Comparison of ENCODE assay signal across 9 cellular contexts in genomic region chr1:154736840-154737239, GRCh38.
DNase-seq lines count a peak whose midpoint lies in the region; ATAC-seq and TF ChIP-seq lines count a peak whose summit lies in the region.
"Had no signal": no experiment of that assay in that cellular context is flagged by ENCODE, and none has a peak within 500 bp of the region (broad histone marks: within the 10 kb centered on the region; RNA-seq: fewer than 3 reads in every experiment).

No MANE protein-coding gene starts in this region.

- H3K4me3 ChIP-seq in brain microvascular endothelial cell (ENCODE audit: low read depth, low read length), result no peak overlapping the region

- peaks cover 5% of the 10 kb centered on the region for H3K4me1 Mint-ChIP-seq in WTC11

- POLR2A ChIA-PET in WTC11 (lab: Charles Lee), result interaction anchor here (0.6 kb wide), 1 partner anchor 718 kb away, joined by 4 read pairs; no protein-coding TSS in a partner anchor

- peaks cover 21% of the 10 kb centered on the region for H3K9me3 Mint-ChIP-seq in WTC11

- in situ Hi-C loops in brain microvascular endothelial cell (cut with HindIII; ENCODE audit: low pct_ligation_motif_present, low sequenced_read_pairs), result no loop called here

- H3K27me3 Mint-ChIP-seq in WTC11 (ENCODE audit: low read depth), result no peaks in the 10 kb centered on the region

- H3K36me3 ChIP-seq in brain microvascular endothelial cell (replicated peaks), result no peaks in the 10 kb centered on the region

- no peak overlapping the region for H3K4me3 Mint-ChIP-seq in WTC11

- ATAC-seq in WTC11 (no peak), HG03571 (IDR thresholded peaks at IDR 0.05; ENCODE audit: unreplicated experiment) (no peak)

- TF ChIP-seq CTCF in brain microvascular endothelial cell (IDR thresholded peaks at IDR 0.05; ENCODE audit: low read depth, low read length, missing control alignments) (no peak), WTC11 (IDR thresholded peaks at IDR 0.05) (no peak)

- DNase-seq in NCI-H82 (lab: John Stamatoyannopoulos, UW) (peak; percentile 19), NCI-H82 treated with DMSO at 0.1 percent for 48 hours (lab: John Stamatoyannopoulos, UW; ENCODE audit: unreplicated experiment) (no peak), NOMO-1 treated with dmso at 0.1 percent for 144 hours (lab: John Stamatoyannopoulos, UW; ENCODE audit: unreplicated experiment) (peak; percentile 17), brain microvascular endothelial cell (peak; percentile 93), WTC11 (ENCODE audit: low spot score) (no peak), NCI-H2107 (lab: John Stamatoyannopoulos, UW) (no peak)
- DNase-seq in stimulated activated CD4-positive, alpha-beta T cell treated with anti-CD3 and anti-CD28 coated beads, Interleukin-2, amount 100 ng/mL, for 24 hours, result peak; percentile 65 to 67
- DNase-seq: activated gamma-delta T cell treated with Interleukin-2 at 50 U/mL for 16 hours had no signal

- CTCF ChIA-PET in WTC11 (lab: Charles Lee), result interaction anchor here (0.6 kb wide), 1 partner anchor 235 kb away, joined by 4 read pairs; no protein-coding TSS in a partner anchor

- peaks cover 15% of the 10 kb centered on the region for H3K36me3 Mint-ChIP-seq in WTC11

- no peaks in the 10 kb centered on the region for H3K27me3 ChIP-seq in brain microvascular endothelial cell (replicated peaks)

- no peak overlapping the region for H3K27ac Mint-ChIP-seq in WTC11

- H3K27ac ChIP-seq in brain microvascular endothelial cell, result peak overlapping the region; percentile 70

TF ChIP-seq in WTC11, 78 proteins besides CTCF, POLR2A, EP300 and RAD21 (continues in another document):
- TF ChIP-seq, protein P1, sequence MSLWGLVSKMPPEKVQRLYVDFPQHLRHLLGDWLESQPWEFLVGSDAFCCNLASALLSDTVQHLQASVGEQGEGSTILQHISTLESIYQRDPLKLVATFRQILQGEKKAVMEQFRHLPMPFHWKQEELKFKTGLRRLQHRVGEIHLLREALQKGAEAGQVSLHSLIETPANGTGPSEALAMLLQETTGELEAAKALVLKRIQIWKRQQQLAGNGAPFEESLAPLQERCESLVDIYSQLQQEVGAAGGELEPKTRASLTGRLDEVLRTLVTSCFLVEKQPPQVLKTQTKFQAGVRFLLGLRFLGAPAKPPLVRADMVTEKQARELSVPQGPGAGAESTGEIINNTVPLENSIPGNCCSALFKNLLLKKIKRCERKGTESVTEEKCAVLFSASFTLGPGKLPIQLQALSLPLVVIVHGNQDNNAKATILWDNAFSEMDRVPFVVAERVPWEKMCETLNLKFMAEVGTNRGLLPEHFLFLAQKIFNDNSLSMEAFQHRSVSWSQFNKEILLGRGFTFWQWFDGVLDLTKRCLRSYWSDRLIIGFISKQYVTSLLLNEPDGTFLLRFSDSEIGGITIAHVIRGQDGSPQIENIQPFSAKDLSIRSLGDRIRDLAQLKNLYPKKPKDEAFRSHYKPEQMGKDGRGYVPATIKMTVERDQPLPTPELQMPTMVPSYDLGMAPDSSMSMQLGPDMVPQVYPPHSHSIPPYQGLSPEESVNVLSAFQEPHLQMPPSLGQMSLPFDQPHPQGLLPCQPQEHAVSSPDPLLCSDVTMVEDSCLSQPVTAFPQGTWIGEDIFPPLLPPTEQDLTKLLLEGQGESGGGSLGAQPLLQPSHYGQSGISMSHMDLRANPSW (CRISPR knock-in tag; conservative IDR thresholded peaks at IDR 0.05; ENCODE audit: low read depth), result no peak
- TF ChIP-seq NFE2L1 (CRISPR knock-in tag; IDR thresholded peaks at IDR 0.05) (no peak), CREM (CRISPR knock-in tag; IDR thresholded peaks at IDR 0.05) (no peak), SMAD4 (CRISPR knock-in tag; IDR thresholded peaks at IDR 0.05) (no peak), ZBTB43 (CRISPR knock-in tag; IDR thresholded peaks at IDR 0.05) (no peak), ZNF281 (CRISPR knock-in tag; IDR thresholded peaks at IDR 0.05) (no peak), ZNF263 (CRISPR knock-in tag; IDR thresholded peaks at IDR 0.05; ENCODE audit: low read depth) (no peak), NR1H2 (CRISPR knock-in tag; IDR thresholded peaks at IDR 0.05) (no peak), ZNF671 (CRISPR knock-in tag; IDR thresholded peaks at IDR 0.05) (no peak), TCF7 (CRISPR knock-in tag; IDR thresholded peaks at IDR 0.05; ENCODE audit: low read depth) (no peak)
- TF ChIP-seq, protein P2, sequence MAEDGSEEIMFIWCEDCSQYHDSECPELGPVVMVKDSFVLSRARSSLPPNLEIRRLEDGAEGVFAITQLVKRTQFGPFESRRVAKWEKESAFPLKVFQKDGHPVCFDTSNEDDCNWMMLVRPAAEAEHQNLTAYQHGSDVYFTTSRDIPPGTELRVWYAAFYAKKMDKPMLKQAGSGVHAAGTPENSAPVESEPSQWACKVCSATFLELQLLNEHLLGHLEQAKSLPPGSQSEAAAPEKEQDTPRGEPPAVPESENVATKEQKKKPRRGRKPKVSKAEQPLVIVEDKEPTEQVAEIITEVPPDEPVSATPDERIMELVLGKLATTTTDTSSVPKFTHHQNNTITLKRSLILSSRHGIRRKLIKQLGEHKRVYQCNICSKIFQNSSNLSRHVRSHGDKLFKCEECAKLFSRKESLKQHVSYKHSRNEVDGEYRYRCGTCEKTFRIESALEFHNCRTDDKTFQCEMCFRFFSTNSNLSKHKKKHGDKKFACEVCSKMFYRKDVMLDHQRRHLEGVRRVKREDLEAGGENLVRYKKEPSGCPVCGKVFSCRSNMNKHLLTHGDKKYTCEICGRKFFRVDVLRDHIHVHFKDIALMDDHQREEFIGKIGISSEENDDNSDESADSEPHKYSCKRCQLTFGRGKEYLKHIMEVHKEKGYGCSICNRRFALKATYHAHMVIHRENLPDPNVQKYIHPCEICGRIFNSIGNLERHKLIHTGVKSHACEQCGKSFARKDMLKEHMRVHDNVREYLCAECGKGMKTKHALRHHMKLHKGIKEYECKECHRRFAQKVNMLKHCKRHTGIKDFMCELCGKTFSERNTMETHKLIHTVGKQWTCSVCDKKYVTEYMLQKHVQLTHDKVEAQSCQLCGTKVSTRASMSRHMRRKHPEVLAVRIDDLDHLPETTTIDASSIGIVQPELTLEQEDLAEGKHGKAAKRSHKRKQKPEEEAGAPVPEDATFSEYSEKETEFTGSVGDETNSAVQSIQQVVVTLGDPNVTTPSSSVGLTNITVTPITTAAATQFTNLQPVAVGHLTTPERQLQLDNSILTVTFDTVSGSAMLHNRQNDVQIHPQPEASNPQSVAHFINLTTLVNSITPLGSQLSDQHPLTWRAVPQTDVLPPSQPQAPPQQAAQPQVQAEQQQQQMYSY (CRISPR knock-in tag; IDR thresholded peaks at IDR 0.05), result no peak
- TF ChIP-seq, protein P3, sequence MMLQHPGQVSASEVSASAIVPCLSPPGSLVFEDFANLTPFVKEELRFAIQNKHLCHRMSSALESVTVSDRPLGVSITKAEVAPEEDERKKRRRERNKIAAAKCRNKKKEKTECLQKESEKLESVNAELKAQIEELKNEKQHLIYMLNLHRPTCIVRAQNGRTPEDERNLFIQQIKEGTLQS (CRISPR knock-in tag; conservative IDR thresholded peaks at IDR 0.05), result no peak
- TF ChIP-seq, protein P4, sequence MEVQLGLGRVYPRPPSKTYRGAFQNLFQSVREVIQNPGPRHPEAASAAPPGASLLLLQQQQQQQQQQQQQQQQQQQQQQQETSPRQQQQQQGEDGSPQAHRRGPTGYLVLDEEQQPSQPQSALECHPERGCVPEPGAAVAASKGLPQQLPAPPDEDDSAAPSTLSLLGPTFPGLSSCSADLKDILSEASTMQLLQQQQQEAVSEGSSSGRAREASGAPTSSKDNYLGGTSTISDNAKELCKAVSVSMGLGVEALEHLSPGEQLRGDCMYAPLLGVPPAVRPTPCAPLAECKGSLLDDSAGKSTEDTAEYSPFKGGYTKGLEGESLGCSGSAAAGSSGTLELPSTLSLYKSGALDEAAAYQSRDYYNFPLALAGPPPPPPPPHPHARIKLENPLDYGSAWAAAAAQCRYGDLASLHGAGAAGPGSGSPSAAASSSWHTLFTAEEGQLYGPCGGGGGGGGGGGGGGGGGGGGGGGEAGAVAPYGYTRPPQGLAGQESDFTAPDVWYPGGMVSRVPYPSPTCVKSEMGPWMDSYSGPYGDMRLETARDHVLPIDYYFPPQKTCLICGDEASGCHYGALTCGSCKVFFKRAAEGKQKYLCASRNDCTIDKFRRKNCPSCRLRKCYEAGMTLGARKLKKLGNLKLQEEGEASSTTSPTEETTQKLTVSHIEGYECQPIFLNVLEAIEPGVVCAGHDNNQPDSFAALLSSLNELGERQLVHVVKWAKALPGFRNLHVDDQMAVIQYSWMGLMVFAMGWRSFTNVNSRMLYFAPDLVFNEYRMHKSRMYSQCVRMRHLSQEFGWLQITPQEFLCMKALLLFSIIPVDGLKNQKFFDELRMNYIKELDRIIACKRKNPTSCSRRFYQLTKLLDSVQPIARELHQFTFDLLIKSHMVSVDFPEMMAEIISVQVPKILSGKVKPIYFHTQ (CRISPR knock-in tag; IDR thresholded peaks at IDR 0.05), result no peak

Comparison
In these comparisons a context has a peak if more than half of its experiments do, and no peak if none do; other contexts are left out.
1. DNase-seq: peak in NCI-H82 (single experiment), NOMO-1 treated with dmso at 0.1 percent for 144 hours (single experiment), brain microvascular endothelial cell (single experiment) and stimulated activated CD4-positive, alpha-beta T cell treated with anti-CD3 and anti-CD28 coated beads, Interleukin-2, amount 100 ng/mL, for 24 hours (2 of 2); none in NCI-H82 treated with DMSO at 0.1 percent for 48 hours (single experiment), WTC11 (single experiment) and NCI-H2107 (single experiment).